13 cellular contexts compared by ENCODE assay signal in the genomic region with DNA sequence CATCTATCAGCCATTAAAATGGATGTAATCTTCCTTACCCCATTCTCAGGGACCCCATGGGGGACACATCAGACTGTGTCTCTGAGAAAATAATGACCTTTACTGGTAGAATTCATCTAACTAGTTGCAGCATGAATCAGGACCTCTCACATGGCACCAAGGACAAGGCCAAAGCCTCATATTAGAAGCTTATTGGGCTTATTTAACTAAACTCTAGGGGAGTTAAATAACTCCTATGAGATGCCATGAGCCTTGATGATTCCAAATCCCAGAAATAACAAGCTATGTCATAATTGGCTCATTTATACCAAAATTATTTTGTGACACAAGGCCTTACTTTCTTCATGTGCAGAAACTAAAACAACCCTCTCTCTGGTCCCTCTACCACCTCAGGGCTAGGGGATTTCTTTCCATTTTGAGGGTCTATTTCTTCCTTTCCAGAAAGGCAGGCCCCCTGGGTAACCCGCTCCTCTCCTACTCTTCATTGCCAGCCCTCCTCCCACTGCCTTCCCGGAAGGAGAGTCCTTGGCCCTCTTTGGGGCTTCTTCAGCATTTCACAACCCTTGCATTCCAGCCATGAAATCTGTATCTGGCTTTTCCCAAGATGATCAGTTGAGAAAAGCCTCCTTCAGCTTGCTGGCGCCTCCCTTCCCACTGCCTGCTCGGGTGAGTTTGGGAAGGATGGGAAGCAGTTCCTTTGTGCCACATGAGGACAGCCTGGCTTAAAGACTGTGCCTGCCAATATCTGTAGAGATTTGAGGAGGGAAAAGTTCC. TPM values are rescaled to one million over a fixed set of nuclear protein-coding genes. Genes with fewer than 3 reads are reported as not detected.
DNase-seq lines count a peak whose midpoint lies in the region; ATAC-seq and TF ChIP-seq lines count a peak whose summit lies in the region.
"Had no signal": no experiment of that assay in that cellular context is flagged by ENCODE, and none has a peak within 500 bp of the region (broad histone marks: within the 10 kb centered on the region; RNA-seq: fewer than 3 reads in every experiment).

No MANE protein-coding gene starts in this region.

- intact Hi-C loops in body of pancreas (cut with DNase I) (no loop called here), heart right ventricle (cut with DNase I) (loop anchor here in 1 of 10 donors (5.0 kb wide), 1 partner anchor 35 kb away; no protein-coding TSS in a partner anchor), posterior vena cava (cut with DNase I) (no loop called here), uterus (cut with DNase I; ENCODE audit: low total_unique reads) (no loop called here)

- H3K4me2 ChIP-seq in Karpas-422 (ENCODE audit: low read depth, low read length, poor library complexity, severe bottlenecking), result no peak overlapping the region

- H3K27ac ChIP-seq in body of pancreas (peak overlapping the region in 1 of 4 donors; percentile 39), heart right ventricle (peak overlapping the region in 9 of 10 donors; percentile 26 to 93 (median 76)), uterus (peak overlapping the region; percentile 58 to 68), Karpas-422 (ENCODE audit: low read length) (no peak overlapping the region)
- H3K27ac ChIP-seq: prostate gland, SJSA1 had no signal

- TF ChIP-seq POLR2A in body of pancreas (IDR thresholded peaks at IDR 0.05), result no peak
- no peak for TF ChIP-seq POLR2A in uterus (IDR thresholded peaks at IDR 0.05)

- TF ChIP-seq CTCF in body of pancreas (IDR thresholded peaks at IDR 0.05) (no peak), heart right ventricle (IDR thresholded peaks at IDR 0.05) (no peak), uterus (IDR thresholded peaks at IDR 0.05) (no peak)

- H4K20me1 ChIP-seq in Karpas-422 (ENCODE audit: insufficient read depth, low read depth, low read length), result no peaks in the 10 kb centered on the region

- H3K4me1 ChIP-seq in body of pancreas (no peaks in the 10 kb centered on the region), heart right ventricle (peaks cover 14 to 85% (median 77%) of the 10 kb centered on the region in 9 donors), uterus (no peaks in the 10 kb centered on the region), Karpas-422 (ENCODE audit: low read length) (no peaks in the 10 kb centered on the region)
- H3K4me1 ChIP-seq: prostate gland had no signal

- H3K9ac ChIP-seq in Karpas-422 (ENCODE audit: low read length), result no peak overlapping the region

- H3K4me3 ChIP-seq in body of pancreas (no peak overlapping the region), heart right ventricle (no peak overlapping the region), uterus (no peak overlapping the region), Karpas-422 (ENCODE audit: low read length) (no peak overlapping the region)
- H3K4me3 ChIP-seq: prostate gland, SJSA1 had no signal

- H3K36me3 ChIP-seq in body of pancreas (replicated peaks in 1 of 2; ENCODE audit: insufficient read depth in 1 of 2, low read depth in 2 of 2) (peaks cover 0 to 6% of the 10 kb centered on the region in 2 donors), heart right ventricle (peaks cover 0 to 80% (median 5%) of the 10 kb centered on the region in 9 donors), uterus (no peaks in the 10 kb centered on the region), Karpas-422 (ENCODE audit: insufficient read depth, low read length) (0 out of 2 replicates have a peak, but pooled peaks cover 1% of the 10 kb centered on the region)
- H3K36me3 ChIP-seq: prostate gland had no signal

- H3K9me2 ChIP-seq in Karpas-422 (replicated peaks; ENCODE audit: insufficient read depth, low read length), result no peaks in the 10 kb centered on the region

- ATAC-seq in body of pancreas, result peak; percentile 49
- peak in 7 of 8 donors; percentile 5 to 44 (median 26) for ATAC-seq in heart right ventricle
- ATAC-seq: activated naive CD4-positive, alpha-beta T cell treated with anti-CD3 and anti-CD28 coated beads, Interleukin-2, amount 50 U/mL, for 72 hours; stimulated activated naive CD8-positive, alpha-beta T cell treated with anti-CD3 and anti-CD28 coated beads, Interleukin-15, amount 100 ng/mL, for 72 hours had no signal

- WGBS in body of pancreas, 2 donors, result 78 to 86% methylated on average over 4 of the region's 4 CpGs
- 70 to 79% methylated on average over 4 of the region's 4 CpGs for WGBS in heart right ventricle, 2 donors

- no peaks in the 10 kb centered on the region for H3K27me3 ChIP-seq in body of pancreas
- no peaks in the 10 kb centered on the region for H3K27me3 ChIP-seq in heart right ventricle
- H3K27me3 ChIP-seq in uterus, result no peaks in the 10 kb centered on the region
- H3K27me3 ChIP-seq in Karpas-422 (ENCODE audit: low read length), result no peaks in the 10 kb centered on the region
- H3K27me3 ChIP-seq: SJSA1 had no signal

- DNase-seq in body of pancreas, result no peak
- no peak for DNase-seq in heart right ventricle
- peak; percentile 86 for DNase-seq in posterior vena cava (ENCODE audit: low spot score)
- DNase-seq in uterus, result peak; percentile 61 to 62
- DNase-seq in NCI-H446 treated with DMSO at 0.1 percent for 48 hours (lab: John Stamatoyannopoulos, UW), result no peak
- no peak for DNase-seq in HuH-7 (ENCODE audit: low spot score)
- no peak for DNase-seq in Karpas-422
- DNase-seq: CD8-positive, alpha-beta memory T cell; NCI-H1930; stimulated activated naive CD8-positive, alpha-beta T cell treated with anti-CD3 and anti-CD28 coated beads, Interleukin-15, amount 100 ng/mL, for 72 hours had no signal

- no peaks in the 10 kb centered on the region for H3K79me2 ChIP-seq in Karpas-422 (ENCODE audit: low read length)

- H2AFZ ChIP-seq in Karpas-422 (ENCODE audit: low read length), result no peak overlapping the region

- H3K9me3 ChIP-seq in body of pancreas, result no peaks in the 10 kb centered on the region
- no peaks in the 10 kb centered on the region for H3K9me3 ChIP-seq in heart right ventricle
- H3K9me3 ChIP-seq in uterus, result no peaks in the 10 kb centered on the region
- H3K9me3 ChIP-seq in Karpas-422 (ENCODE audit: low read length), result no peaks in the 10 kb centered on the region
- H3K9me3 ChIP-seq: prostate gland, SJSA1 had no signal

RNA-seq across cellular contexts. Expression of a gene that starts 41.8 kb away (rescaled TPM):
- total RNA-seq in body of pancreas, result 100 to 1,000 TPM; 121 to 156 TPM
- total RNA-seq in heart right ventricle, result 100 to 1,000 TPM in 4 of 10 donors, 10 to 100 TPM in 6; 82.6 to 147 (median 90.4) TPM
- 10 to 100 TPM; 27.9 to 67.0 TPM for polyA plus RNA-seq in heart right ventricle
- 100 to 1,000 TPM; 122 to 125 TPM for total RNA-seq in posterior vena cava
- 100 to 1,000 TPM in 2 of 4 donors, 10 to 100 TPM in 2; 71.2 to 119 (median 102) TPM for total RNA-seq in uterus
- 94.4 and 111 TPM in 2 replicates for total RNA-seq in Karpas-422 (2014; rRNA removed; shearing (Covaris generic); ENCODE audit: low replicate concordance)

Comparison
In these comparisons a context has a peak if more than half of its experiments do, and no peak if none do; other contexts are left out.
1. DNase-seq: peak in posterior vena cava (single experiment) and uterus (2 of 2); none in body of pancreas (0 of 4), heart right ventricle (0 of 2), NCI-H446 treated with DMSO at 0.1 percent for 48 hours (single experiment), HuH-7 (single experiment) and Karpas-422 (single experiment).